31 cellular contexts compared by ENCODE assay signal in genomic region chr9:14956162-14956561, GRCh38. TPM values are rescaled to one million over a fixed set of nuclear protein-coding genes. Genes with fewer than 3 reads are reported as not detected.
"Had no signal": no experiment of that assay in that cellular context is flagged by ENCODE, and none has a peak within 500 bp of the region (broad histone marks: within the 10 kb centered on the region; RNA-seq: fewer than 3 reads in every experiment).

No MANE protein-coding gene starts in this region.

- H3K27ac ChIP-seq: ascending aorta, cardiac muscle cell, coronary artery, dorsolateral prefrontal cortex, gastrocnemius medialis, parathyroid adenoma, psoas muscle, tibial nerve had no signal

- H3K27me3 ChIP-seq: adrenal gland, ascending aorta, cardiac muscle cell, dorsolateral prefrontal cortex, gastrocnemius medialis, tibial nerve had no signal

- DNase-seq: activated CD4-positive, alpha-beta memory T cell treated with anti-CD3 and anti-CD28 coated beads for 36 hours; activated CD4-positive, alpha-beta T cell treated with anti-CD3 and anti-CD28 coated beads, Interleukin-2, amount 10 ng/mL, durations not matched to agents 24 days and 14 days; activated CD4-positive, CD25-positive, alpha-beta regulatory T cell treated with anti-CD3 and anti-CD28 coated beads, Interleukin-2, amount 50 U/mL, for 72 hours; activated CD8-positive, alpha-beta memory T cell treated with anti-CD3 and anti-CD28 coated beads, Interleukin-2, amount 50 U/mL, for 4 hours; activated effector memory CD4-positive, alpha-beta T cell treated with anti-CD3 and anti-CD28 coated beads, Interleukin-2, amount 50 U/mL, for 16 hours; activated naive CD4-positive, alpha-beta T cell treated with anti-CD3 and anti-CD28 coated beads for 36 hours; activated naive CD8-positive, alpha-beta T cell treated with anti-CD3 and anti-CD28 coated beads for 36 hours; activated T-cell treated with anti-CD3 and anti-CD28 coated beads, Interleukin-2, amount 50 U/mL, for 1 hour; adrenal gland; dorsolateral prefrontal cortex; effector memory CD4-positive, alpha-beta T cell; erythroblast; gastrocnemius medialis; glutamatergic neuron; hippocampal formation; mammary epithelial cell; midbrain; naive thymus-derived CD4-positive, alpha-beta T cell; nucleus accumbens; psoas muscle; stimulated activated CD4-positive, alpha-beta T cell treated with anti-CD3 and anti-CD28 coated beads, Interleukin-2, amount 100 ng/mL, for 48 hours; stimulated activated naive CD4-positive, alpha-beta T cell treated with Interleukin-2 at 50 U/mL for 16 hours; T-helper 1 cell had no signal

- H3K36me3 ChIP-seq: adrenal gland, ascending aorta, cardiac muscle cell, gastrocnemius medialis, tibial nerve had no signal

- ATAC-seq: gastrocnemius medialis; left lobe of liver; naive thymus-derived CD4-positive, alpha-beta T cell; psoas muscle had no signal

- H3K9me3 ChIP-seq: adrenal gland, ascending aorta, gastrocnemius medialis, psoas muscle had no signal

- H3K4me3 ChIP-seq: adrenal gland, ascending aorta, cardiac muscle cell, coronary artery, dorsolateral prefrontal cortex, gastrocnemius medialis, psoas muscle, tibial nerve had no signal

- H3K4me1 ChIP-seq: adrenal gland, ascending aorta, gastrocnemius medialis, parathyroid adenoma, psoas muscle, tibial nerve had no signal

RNA-seq across cellular contexts. Expression of gene FREM1, which starts 45.9 kb away (rescaled TPM):
- total RNA-seq: activated CD4-positive, alpha-beta memory T cell treated with anti-CD3 and anti-CD28 coated beads for 36 hours; activated CD4-positive, alpha-beta T cell treated with anti-CD3 and anti-CD28 coated beads, Interleukin-2, amount 10 ng/mL, durations not matched to agents 24 days and 14 days; activated CD8-positive, alpha-beta memory T cell treated with anti-CD3 and anti-CD28 coated beads for 36 hours; activated naive CD4-positive, alpha-beta T cell treated with anti-CD3 and anti-CD28 coated beads for 36 hours; activated naive CD8-positive, alpha-beta T cell treated with anti-CD3 and anti-CD28 coated beads for 36 hours; activated T-helper 1 cell treated with anti-CD3 and anti-CD28 coated beads, Interleukin-12 subunit alpha, Interleukin-12 subunit beta, Interleukin-2, Interleukin-4 antibody, amounts not matched to agents 30 ng/mL and 10 ng/mL and 1 ng/mL, durations not matched to agents 14 hours and 24 hours and 36 hours; mammary epithelial cell had no signal
- polyA plus RNA-seq: mammary epithelial cell; naive thymus-derived CD4-positive, alpha-beta T cell had no signal
